Comparison of ENCODE assay signal across 21 cellular contexts in the genomic region with DNA sequence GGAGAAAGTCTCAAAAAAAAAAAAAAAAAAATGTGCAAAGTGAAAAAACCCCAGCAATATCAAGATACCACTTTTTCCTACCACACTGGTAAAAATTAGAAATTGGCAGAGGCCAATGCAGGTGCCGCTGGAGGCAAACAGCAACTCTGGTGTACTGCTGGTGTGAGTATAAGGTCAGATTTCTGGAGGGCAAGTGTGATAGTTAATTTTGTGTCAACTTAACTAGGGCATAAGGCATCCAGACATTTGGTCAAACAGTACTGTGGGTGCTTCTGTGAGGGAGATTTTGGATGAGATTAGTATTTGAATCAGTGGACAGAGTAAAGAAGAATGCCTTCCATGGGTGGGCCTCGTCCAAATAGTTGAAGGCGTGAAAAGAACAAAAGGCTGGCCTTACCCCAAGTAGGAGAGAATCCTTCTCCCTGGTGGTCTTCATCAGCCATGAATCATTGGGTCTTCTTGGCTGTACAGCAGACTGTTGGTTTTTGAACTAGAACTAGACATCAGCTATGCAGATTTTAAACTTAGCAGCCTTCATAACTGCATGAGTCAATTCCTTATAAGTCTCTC. TPM values are rescaled to one million over a fixed set of nuclear protein-coding genes. Genes with fewer than 3 reads are reported as not detected.
DNase-seq lines count a peak whose midpoint lies in the region; FAIRE-seq and TF ChIP-seq lines count a peak whose summit lies in the region.
"Had no signal": no experiment of that assay in that cellular context is flagged by ENCODE, and none has a peak within 500 bp of the region (broad histone marks: within the 10 kb centered on the region; RNA-seq: fewer than 3 reads in every experiment).

No MANE protein-coding gene starts in this region.

- H3K27ac ChIP-seq in SJSA1 = no peak overlapping the region
- H3K27ac ChIP-seq: 22Rv1; BLaER1 treated with 17β-estradiol and CSF1 and Interleukin-3, amounts not matched to agents 10 nM and 100 nM had no signal

- TF ChIP-seq CTCF in fibroblast of mammary gland (conservative IDR thresholded peaks at IDR 0.05; ENCODE audit: control insufficient read depth, insufficient read depth, low read depth, low read length) = no peak

- TF ChIP-seq POLR2A in GM12891 (IDR thresholded peaks at IDR 0.05; ENCODE audit: low read depth, low read length) = no peak

- FAIRE-seq in GM12891 (lab: Jason Lieb, UNC) = no peak
- FAIRE-seq: A204.1, D721Med, GM12892, H54 had no signal

- no peaks in the 10 kb centered on the region for H3K27me3 ChIP-seq in SJSA1 (replicated peaks)
- H3K27me3 ChIP-seq: BE2C; BLaER1 treated with 17β-estradiol and CSF1 and Interleukin-3, amounts not matched to agents 10 nM and 100 nM had no signal

- DNase-seq in NCI-H82 treated with DMSO at 0.1 percent for 48 hours (lab: John Stamatoyannopoulos, UW; ENCODE audit: unreplicated experiment) = peak; percentile 2
- no peak for DNase-seq in NCI-H82 (lab: John Stamatoyannopoulos, UW)
- DNase-seq in SJSA1 (ENCODE audit: low read depth in 1 of 2, low spot score in 2 of 2) = peak; percentile 61 to 66
- peak; percentile 43 for DNase-seq in fibroblast of mammary gland (ENCODE audit: low read depth)
- no peak for DNase-seq in GM12891 (ENCODE audit: insufficient read length, low spot score)
- DNase-seq in DMS 273 treated with DMSO at 0.1 percent for 48 hours (lab: John Stamatoyannopoulos, UW) = no peak
- no peak for DNase-seq in medulla oblongata (ENCODE audit: extremely low spot score)
- DNase-seq: BE2C; CD4-positive, alpha-beta T cell; CD8-positive, alpha-beta memory T cell; DMS53; DMS79 treated with DMSO at 0.1 percent for 48 hours; GF-D8; GOT3 had no signal

- peaks cover 48% of the 10 kb centered on the region for H3K4me1 ChIP-seq in SJSA1 (replicated peaks)
- H3K4me1 ChIP-seq: HAP-1 had no signal

- H3K36me3 ChIP-seq in SJSA1 = no peaks in the 10 kb centered on the region
- H3K36me3 ChIP-seq: BE2C; BLaER1 treated with 17β-estradiol and CSF1 and Interleukin-3, amounts not matched to agents 10 nM and 100 nM; HAP-1 had no signal

- H3K9me3 ChIP-seq in SJSA1 (replicated peaks) = no peaks in the 10 kb centered on the region
- H3K9me3 ChIP-seq: BE2C; BLaER1 treated with 17β-estradiol and CSF1 and Interleukin-3, amounts not matched to agents 10 nM and 100 nM; HAP-1 had no signal

- no peak overlapping the region for H3K4me3 ChIP-seq in SJSA1
- no peak overlapping the region for H3K4me3 ChIP-seq in fibroblast of mammary gland (ENCODE audit: control insufficient read depth, low read depth, low read length)
- H3K4me3 ChIP-seq: BLaER1 treated with 17β-estradiol and CSF1 and Interleukin-3, amounts not matched to agents 10 nM and 100 nM; HAP-1 had no signal

TF ChIP-seq in GM12891, 5 proteins besides CTCF, POLR2A, EP300 and RAD21:
- no peak for TF ChIP-seq POU2F2 (IDR thresholded peaks at IDR 0.05; ENCODE audit: low read depth, low read length)
- TF ChIP-seq POLR2AphosphoS5 (IDR thresholded peaks at IDR 0.05; ENCODE audit: low read depth, low read length) = no peak
- no peak for TF ChIP-seq SPI1 (IDR thresholded peaks at IDR 0.05; ENCODE audit: low read depth, low read length)
- no peak for TF ChIP-seq TAF1 (IDR thresholded peaks at IDR 0.05; ENCODE audit: low read depth, low read length)
- no peak for TF ChIP-seq PAX5 (IDR thresholded peaks at IDR 0.05; ENCODE audit: insufficient read depth, low read length, severe bottlenecking)

RNA-seq across cellular contexts. Expression of gene FHL2, which starts 52.8 kb away (rescaled TPM):
- total RNA-seq in SJSA1 (2014; rRNA removed; shearing (Covaris generic)) = 156 and 190 TPM in 2 replicates
- 2.5 TPM for polyA plus RNA-seq in GM12891 (2012; ENCODE audit: low read depth, missing spikeins)

Comparison
In these comparisons a context has a peak if more than half of its experiments do, and no peak if none do; other contexts are left out.
1. DNase-seq: peak in NCI-H82 treated with DMSO at 0.1 percent for 48 hours (single experiment), SJSA1 (2 of 2) and fibroblast of mammary gland (single experiment); none in NCI-H82 (single experiment), GM12891 (single experiment), DMS 273 treated with DMSO at 0.1 percent for 48 hours (single experiment) and medulla oblongata (single experiment).